In genomic region chr6:87093651-87094050, GRCh38 we compare ENCODE assay signal across 1 cellular context.
A peak's percentile ranks its signal among the peaks of the same experiment; 100 is the strongest.
TF ChIP-seq lines count a peak whose summit lies in the region.

No MANE protein-coding gene starts in this region.

TF ChIP-seq in endothelial cell of umbilical vein, 7 proteins besides CTCF, POLR2A, EP300 and RAD21:
- no peak for TF ChIP-seq MYC (IDR thresholded peaks at IDR 0.05; ENCODE audit: low read depth, low read length)
- TF ChIP-seq POLR2AphosphoS5 (IDR thresholded peaks at IDR 0.05; ENCODE audit: insufficient read depth, low read depth, low read length) = no peak
- peak; percentile 59 for TF ChIP-seq JUN (IDR thresholded peaks at IDR 0.05; ENCODE audit: borderline replicate concordance, insufficient read depth, insufficient read length, low read depth)
- TF ChIP-seq FOS (IDR thresholded peaks at IDR 0.05; ENCODE audit: borderline replicate concordance, insufficient read depth, low read length) = peak; percentile 59
- no peak for TF ChIP-seq MAX (IDR thresholded peaks at IDR 0.05; ENCODE audit: insufficient read depth, insufficient read length)
